In genomic region chr7:91598791-91599190, GRCh38 we compare ENCODE assay signal across 18 cellular contexts.
DNase-seq lines count a peak whose midpoint lies in the region; ATAC-seq and TF ChIP-seq lines count a peak whose summit lies in the region.
"Had no signal": no experiment of that assay in that cellular context is flagged by ENCODE, and none has a peak within 500 bp of the region (broad histone marks: within the 10 kb centered on the region; RNA-seq: fewer than 3 reads in every experiment).

No MANE protein-coding gene starts in this region.

- H3K27me3 ChIP-seq in osteoblast (ENCODE audit: insufficient read depth, low read length): no peaks in the 10 kb centered on the region

- no peaks in the 10 kb centered on the region for H3K9me3 ChIP-seq in osteoblast (ENCODE audit: low read depth, low read length)
- H3K9me3 ChIP-seq: A549 had no signal

- H3K4me3 Mint-ChIP-seq in chondrocyte (ENCODE audit: unreplicated experiment): no peak overlapping the region
- H3K4me3 Mint-ChIP-seq: CD4-positive, alpha-beta memory T cell had no signal

- no peaks in the 10 kb centered on the region for H3K36me3 Mint-ChIP-seq in chondrocyte (ENCODE audit: low read depth)

- no peaks in the 10 kb centered on the region for H3K9me3 Mint-ChIP-seq in chondrocyte (ENCODE audit: low read depth)

- no peaks in the 10 kb centered on the region for H3K79me2 ChIP-seq in osteoblast (ENCODE audit: insufficient read depth, low read length)

- ATAC-seq in HG02642 (IDR thresholded peaks at IDR 0.05; ENCODE audit: poor library complexity, unreplicated experiment): no peak
- no peak for ATAC-seq in GM21381 (IDR thresholded peaks at IDR 0.05; ENCODE audit: unreplicated experiment)
- ATAC-seq: A549 had no signal

- H3K27ac ChIP-seq in osteoblast (ENCODE audit: low read depth, low read length): no peak overlapping the region
- H3K27ac ChIP-seq: A549, GM23248 had no signal

- no peaks in the 10 kb centered on the region for H3K27me3 Mint-ChIP-seq in chondrocyte (ENCODE audit: low read depth)
- H3K27me3 Mint-ChIP-seq: CD4-positive, alpha-beta memory T cell had no signal

- no peaks in the 10 kb centered on the region for H4K20me1 ChIP-seq in osteoblast (ENCODE audit: insufficient read depth, low read length)

- H3K27ac Mint-ChIP-seq in chondrocyte (ENCODE audit: unreplicated experiment): no peak overlapping the region
- H3K27ac Mint-ChIP-seq: CD4-positive, alpha-beta memory T cell had no signal

- no peak overlapping the region for H3K4me2 ChIP-seq in osteoblast (ENCODE audit: insufficient read depth, low read length)
- H3K4me2 ChIP-seq: A549 had no signal

- H3K4me1 ChIP-seq in osteoblast (ENCODE audit: insufficient read depth, low read length): no peaks in the 10 kb centered on the region
- H3K4me1 ChIP-seq: A549 had no signal

- no peak overlapping the region for H3K4me3 ChIP-seq in fibroblast of the aortic adventitia (ENCODE audit: low read depth, low read length)
- H3K4me3 ChIP-seq in osteoblast (ENCODE audit: insufficient read depth, low read length): no peak overlapping the region
- H3K4me3 ChIP-seq: A549, GM23248 had no signal

- DNase-seq in astrocyte of the hippocampus (ENCODE audit: low read depth, low spot score) (peak; percentile 24), fibroblast of the aortic adventitia (ENCODE audit: low read depth) (peak; percentile 5), osteoblast (ENCODE audit: insufficient read length, low spot score, missing footprints) (peak; percentile 55), chondrocyte (ENCODE audit: low spot score) (no peak)
- DNase-seq: 8988T; C1 segment of cervical spinal cord; Calu3; CD4-positive, alpha-beta memory T cell; COR-L47; DMS53; DMS79 treated with DMSO at 0.1 percent for 48 hours; GF-D8; GM23248; H7; HCEC 1CT had no signal

- no peaks in the 10 kb centered on the region for H3K36me3 ChIP-seq in osteoblast (ENCODE audit: insufficient read depth, low read length)

- TF ChIP-seq CTCF in fibroblast of the aortic adventitia (IDR thresholded peaks at IDR 0.05; ENCODE audit: insufficient read depth, low read length) (no peak), osteoblast (IDR thresholded peaks at IDR 0.05; ENCODE audit: extremely low read depth, low read depth, low read length) (no peak), chondrocyte (IDR thresholded peaks at IDR 0.05) (no peak)

- no peaks in the 10 kb centered on the region for H3K4me1 Mint-ChIP-seq in chondrocyte (ENCODE audit: low read depth)
- H3K4me1 Mint-ChIP-seq: CD4-positive, alpha-beta memory T cell had no signal

- H2AFZ ChIP-seq in osteoblast (ENCODE audit: low read length): no peak overlapping the region
- H2AFZ ChIP-seq: GM23248 had no signal
